Comparison of ENCODE assay signal across 1 cellular context in the genomic region with DNA sequence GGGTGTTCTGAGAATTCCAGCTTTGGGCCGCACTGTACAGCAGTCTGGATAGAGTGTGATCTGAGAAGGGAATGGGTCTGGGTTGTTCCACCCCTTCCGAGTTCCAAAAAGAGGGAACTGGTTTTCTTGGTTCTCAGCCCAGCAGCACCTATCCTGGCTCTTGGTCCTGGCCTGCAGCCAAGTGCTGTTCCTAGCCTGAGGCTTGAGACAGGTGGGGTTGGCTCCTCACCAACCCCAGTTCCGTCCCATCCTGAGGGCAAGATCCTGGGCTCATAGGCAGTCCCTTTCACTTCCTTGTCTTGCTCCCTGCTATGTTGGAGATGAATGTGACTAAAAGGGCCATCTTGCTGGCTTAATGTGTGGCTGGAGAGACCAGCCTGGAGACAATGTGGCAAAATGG.
TF ChIP-seq lines count a peak whose summit lies in the region.

No MANE protein-coding gene starts in this region.

TF ChIP-seq in WTC11, 78 proteins besides CTCF, POLR2A, EP300 and RAD21 (continued from another document):
- TF ChIP-seq, protein P1, sequence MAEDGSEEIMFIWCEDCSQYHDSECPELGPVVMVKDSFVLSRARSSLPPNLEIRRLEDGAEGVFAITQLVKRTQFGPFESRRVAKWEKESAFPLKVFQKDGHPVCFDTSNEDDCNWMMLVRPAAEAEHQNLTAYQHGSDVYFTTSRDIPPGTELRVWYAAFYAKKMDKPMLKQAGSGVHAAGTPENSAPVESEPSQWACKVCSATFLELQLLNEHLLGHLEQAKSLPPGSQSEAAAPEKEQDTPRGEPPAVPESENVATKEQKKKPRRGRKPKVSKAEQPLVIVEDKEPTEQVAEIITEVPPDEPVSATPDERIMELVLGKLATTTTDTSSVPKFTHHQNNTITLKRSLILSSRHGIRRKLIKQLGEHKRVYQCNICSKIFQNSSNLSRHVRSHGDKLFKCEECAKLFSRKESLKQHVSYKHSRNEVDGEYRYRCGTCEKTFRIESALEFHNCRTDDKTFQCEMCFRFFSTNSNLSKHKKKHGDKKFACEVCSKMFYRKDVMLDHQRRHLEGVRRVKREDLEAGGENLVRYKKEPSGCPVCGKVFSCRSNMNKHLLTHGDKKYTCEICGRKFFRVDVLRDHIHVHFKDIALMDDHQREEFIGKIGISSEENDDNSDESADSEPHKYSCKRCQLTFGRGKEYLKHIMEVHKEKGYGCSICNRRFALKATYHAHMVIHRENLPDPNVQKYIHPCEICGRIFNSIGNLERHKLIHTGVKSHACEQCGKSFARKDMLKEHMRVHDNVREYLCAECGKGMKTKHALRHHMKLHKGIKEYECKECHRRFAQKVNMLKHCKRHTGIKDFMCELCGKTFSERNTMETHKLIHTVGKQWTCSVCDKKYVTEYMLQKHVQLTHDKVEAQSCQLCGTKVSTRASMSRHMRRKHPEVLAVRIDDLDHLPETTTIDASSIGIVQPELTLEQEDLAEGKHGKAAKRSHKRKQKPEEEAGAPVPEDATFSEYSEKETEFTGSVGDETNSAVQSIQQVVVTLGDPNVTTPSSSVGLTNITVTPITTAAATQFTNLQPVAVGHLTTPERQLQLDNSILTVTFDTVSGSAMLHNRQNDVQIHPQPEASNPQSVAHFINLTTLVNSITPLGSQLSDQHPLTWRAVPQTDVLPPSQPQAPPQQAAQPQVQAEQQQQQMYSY (CRISPR knock-in tag; IDR thresholded peaks at IDR 0.05) = no peak
- TF ChIP-seq SOX15 (CRISPR knock-in tag; IDR thresholded peaks at IDR 0.05) (no peak), ATF1 (CRISPR knock-in tag; IDR thresholded peaks at IDR 0.05) (no peak), SMAD3 (CRISPR knock-in tag; IDR thresholded peaks at IDR 0.05; ENCODE audit: borderline replicate concordance) (no peak), PRRX2 (CRISPR knock-in tag; IDR thresholded peaks at IDR 0.05) (no peak), NR1H2 (CRISPR knock-in tag; IDR thresholded peaks at IDR 0.05) (no peak), CDX4 (CRISPR knock-in tag; IDR thresholded peaks at IDR 0.05; ENCODE audit: borderline replicate concordance) (no peak), RORB (CRISPR knock-in tag; IDR thresholded peaks at IDR 0.05) (no peak), ATF6 (CRISPR knock-in tag; IDR thresholded peaks at IDR 0.05) (no peak), ELF4 (CRISPR knock-in tag; IDR thresholded peaks at IDR 0.05; ENCODE audit: low read depth) (no peak), ATF3 (CRISPR knock-in tag; conservative IDR thresholded peaks at IDR 0.05) (no peak)
- TF ChIP-seq, protein P2, sequence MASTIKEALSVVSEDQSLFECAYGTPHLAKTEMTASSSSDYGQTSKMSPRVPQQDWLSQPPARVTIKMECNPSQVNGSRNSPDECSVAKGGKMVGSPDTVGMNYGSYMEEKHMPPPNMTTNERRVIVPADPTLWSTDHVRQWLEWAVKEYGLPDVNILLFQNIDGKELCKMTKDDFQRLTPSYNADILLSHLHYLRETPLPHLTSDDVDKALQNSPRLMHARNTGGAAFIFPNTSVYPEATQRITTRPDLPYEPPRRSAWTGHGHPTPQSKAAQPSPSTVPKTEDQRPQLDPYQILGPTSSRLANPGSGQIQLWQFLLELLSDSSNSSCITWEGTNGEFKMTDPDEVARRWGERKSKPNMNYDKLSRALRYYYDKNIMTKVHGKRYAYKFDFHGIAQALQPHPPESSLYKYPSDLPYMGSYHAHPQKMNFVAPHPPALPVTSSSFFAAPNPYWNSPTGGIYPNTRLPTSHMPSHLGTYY (CRISPR knock-in tag; IDR thresholded peaks at IDR 0.05) = no peak
